In the genomic region with DNA sequence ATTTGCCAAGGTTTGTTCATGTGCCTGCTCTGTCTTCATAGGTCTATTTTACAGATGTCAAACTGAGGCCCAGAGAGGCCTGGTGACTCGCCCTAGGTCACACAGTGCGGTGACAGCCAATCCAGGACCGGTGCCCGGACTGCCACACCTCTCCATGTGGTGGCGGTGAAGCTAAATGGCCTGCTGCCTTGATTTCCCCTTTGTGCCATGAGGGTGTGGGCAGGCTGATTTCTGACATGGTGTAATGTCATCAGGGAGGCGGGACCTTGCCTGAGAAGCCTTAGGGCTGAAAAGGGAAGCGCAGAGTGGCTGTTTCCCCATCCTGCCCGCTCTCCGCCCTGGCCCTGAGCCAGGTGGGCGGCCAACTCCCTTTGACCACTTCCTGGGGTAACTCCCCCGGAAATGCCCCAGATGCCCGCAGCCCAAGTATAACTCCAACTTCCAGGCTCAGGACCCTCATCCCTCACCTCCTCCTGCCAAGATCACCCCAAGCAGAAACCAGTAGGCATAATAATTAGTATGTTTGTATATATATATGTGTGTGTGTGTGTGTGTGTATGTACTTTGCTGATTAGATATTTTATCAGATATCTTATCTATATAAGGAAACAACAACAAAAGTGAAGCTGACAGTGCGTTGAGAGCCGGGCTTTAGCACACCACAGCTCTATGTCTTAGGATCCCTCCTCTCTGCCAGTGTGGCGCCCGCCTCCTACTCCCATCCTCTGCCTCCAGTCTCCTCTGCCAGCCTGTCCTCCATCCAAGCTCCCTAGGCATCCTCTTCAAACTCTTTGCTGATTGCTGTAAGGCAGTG, we compare ENCODE assay signal across 9 cellular contexts.
DNase-seq lines count a peak whose midpoint lies in the region; ATAC-seq and TF ChIP-seq lines count a peak whose summit lies in the region.
"Had no signal": no experiment of that assay in that cellular context is flagged by ENCODE, and none has a peak within 500 bp of the region (broad histone marks: within the 10 kb centered on the region; RNA-seq: fewer than 3 reads in every experiment).

No MANE protein-coding gene starts in this region.

- peak overlapping the region; percentile 60 for H3K4me3 ChIP-seq in CD4-positive, CD25-positive, alpha-beta regulatory T cell (ENCODE audit: low read depth, low read length)
- no peak overlapping the region for H3K4me3 ChIP-seq in HEK293 (ENCODE audit: low read depth, low read length)

- CTCF ChIA-PET in HEK293 (lab: Yijun Ruan, JAX) (interaction anchor here (0.6 to 1.1 kb wide), 3 partner anchors 14 to 205 kb away, joined by 3 to 4 read pairs (median 3); no protein-coding TSS in a partner anchor), HEK293T (lab: Yijun Ruan, JAX) (no interaction called here)

- H3K27me3 ChIP-seq in CD4-positive, CD25-positive, alpha-beta regulatory T cell (ENCODE audit: control insufficient read depth, insufficient read depth, low read length): no peaks in the 10 kb centered on the region

- H3K27ac ChIP-seq in CD4-positive, CD25-positive, alpha-beta regulatory T cell (ENCODE audit: insufficient read depth, low read length, poor library complexity, severe bottlenecking): peak overlapping the region; percentile 96
- H3K27ac ChIP-seq in HEK293 (ENCODE audit: extremely low read depth, low read depth, low read length): no peak overlapping the region
- H3K27ac ChIP-seq: VCaP had no signal

- H3K9me3 Mint-ChIP-seq in CD4-positive, CD25-positive, alpha-beta regulatory T cell: peaks cover 0 to 2% (median 0%) of the 10 kb centered on the region in 7 donors
- H3K9me3 Mint-ChIP-seq in T-helper 2 cell treated with Interferon-gamma antibody and Interleukin-4, amounts not matched to agents 5 μg/mL and 100 μg/mL, for 36 hours: no peaks in the 10 kb centered on the region

- H3K4me1 Mint-ChIP-seq in CD4-positive, CD25-positive, alpha-beta regulatory T cell: peaks cover 19 to 98% (median 64%) of the 10 kb centered on the region in 4 donors
- H3K4me1 Mint-ChIP-seq in T-helper 2 cell treated with Interferon-gamma antibody and Interleukin-4, amounts not matched to agents 5 μg/mL and 100 μg/mL, for 36 hours (ENCODE audit: low read depth): peaks cover 61% of the 10 kb centered on the region

- DNase-seq in CD4-positive, CD25-positive, alpha-beta regulatory T cell: peak; percentile 39 to 78 (median 54)
- peak; percentile 49 for DNase-seq in T-helper 2 cell treated with Interferon-gamma antibody and Interleukin-4, amounts not matched to agents 5 μg/mL and 100 μg/mL, for 36 hours (ENCODE audit: low spot score)
- DNase-seq in erythroblast (lab: John Stamatoyannopoulos, UW) (peak; percentile 67 to 79), HEK293T (ENCODE audit: extremely low spot score) (no peak), epidermal melanocyte (ENCODE audit: insufficient read length, low spot score) (no peak), AG08395 (ENCODE audit: low spot score) (no peak)
- peak; percentile 57 for DNase-seq in stimulated activated CD8-positive, alpha-beta memory T cell treated with anti-CD3 and anti-CD28 coated beads, Interleukin-4, amount 100 ng/mL, for 24 hours (ENCODE audit: low read depth)

- peaks cover 18% of the 10 kb centered on the region for H3K36me3 Mint-ChIP-seq in CD4-positive, CD25-positive, alpha-beta regulatory T cell
- peaks cover 35% of the 10 kb centered on the region for H3K36me3 Mint-ChIP-seq in T-helper 2 cell treated with Interferon-gamma antibody and Interleukin-4, amounts not matched to agents 5 μg/mL and 100 μg/mL, for 36 hours (ENCODE audit: low read depth)

- H3K4me3 Mint-ChIP-seq in CD4-positive, CD25-positive, alpha-beta regulatory T cell: peak overlapping the region; percentile 73 to 96 (median 83)
- peak overlapping the region; percentile 75 for H3K4me3 Mint-ChIP-seq in T-helper 2 cell treated with Interferon-gamma antibody and Interleukin-4, amounts not matched to agents 5 μg/mL and 100 μg/mL, for 36 hours

- TF ChIP-seq CTCF in HEK293 (tag by site-specific recombination; IDR thresholded peaks at IDR 0.05): no peak

- TF ChIP-seq POLR2A in erythroblast (IDR thresholded peaks at IDR 0.05; ENCODE audit: low read length): peak; percentile 31

- no peaks in the 10 kb centered on the region for H3K27me3 Mint-ChIP-seq in CD4-positive, CD25-positive, alpha-beta regulatory T cell
- no peaks in the 10 kb centered on the region for H3K27me3 Mint-ChIP-seq in T-helper 2 cell treated with Interferon-gamma antibody and Interleukin-4, amounts not matched to agents 5 μg/mL and 100 μg/mL, for 36 hours (ENCODE audit: low read depth)

- H3K36me3 ChIP-seq in CD4-positive, CD25-positive, alpha-beta regulatory T cell (ENCODE audit: control insufficient read depth, insufficient read depth, low read length): peaks cover 19% of the 10 kb centered on the region
- no peaks in the 10 kb centered on the region for H3K36me3 ChIP-seq in HEK293 (ENCODE audit: control insufficient read depth in 2 of 2, insufficient read depth in 1 of 2, low read length in 2 of 2)

- peak overlapping the region; percentile 97 to 100 (median 97) for H3K27ac Mint-ChIP-seq in CD4-positive, CD25-positive, alpha-beta regulatory T cell
- peak overlapping the region; percentile 89 for H3K27ac Mint-ChIP-seq in T-helper 2 cell treated with Interferon-gamma antibody and Interleukin-4, amounts not matched to agents 5 μg/mL and 100 μg/mL, for 36 hours

- POLR2A ChIA-PET in HEK293 (lab: Yijun Ruan, JAX): no interaction called here
- POLR2A ChIA-PET in HEK293T (lab: Yijun Ruan, JAX): no interaction called here

- no peak for ATAC-seq in CD4-positive, CD25-positive, alpha-beta regulatory T cell (ENCODE audit: low read depth in 2 of 2)

- H3K4me1 ChIP-seq in CD4-positive, CD25-positive, alpha-beta regulatory T cell (ENCODE audit: control insufficient read depth, insufficient read depth, low read length, poor library complexity, severe bottlenecking): peaks cover 100% of the 10 kb centered on the region
- peaks cover 4% of the 10 kb centered on the region; the same call in 1 of the 2 replicates for H3K4me1 ChIP-seq in HEK293 (ENCODE audit: control insufficient read depth, insufficient read depth, low read length)

- no peaks in the 10 kb centered on the region for H3K9me3 ChIP-seq in CD4-positive, CD25-positive, alpha-beta regulatory T cell (ENCODE audit: control insufficient read depth in 2 of 2, low read length in 2 of 2)
- no peaks in the 10 kb centered on the region for H3K9me3 ChIP-seq in HEK293 (ENCODE audit: control insufficient read depth, insufficient read depth, low read depth, low read length)

TF ChIP-seq in HEK293, 187 proteins besides CTCF, POLR2A, EP300 and RAD21:
- 0 out of 2 replicates have a peak, but pooled peaks have one; percentile 15 for TF ChIP-seq ZNF768 (tag by site-specific recombination; IDR thresholded peaks at IDR 0.05)
- TF ChIP-seq EGR2 (tag by site-specific recombination; IDR thresholded peaks at IDR 0.05; ENCODE audit: low read depth): peak; percentile 51; the same call in 1 of the 2 replicates
- TF ChIP-seq, protein P1, sequence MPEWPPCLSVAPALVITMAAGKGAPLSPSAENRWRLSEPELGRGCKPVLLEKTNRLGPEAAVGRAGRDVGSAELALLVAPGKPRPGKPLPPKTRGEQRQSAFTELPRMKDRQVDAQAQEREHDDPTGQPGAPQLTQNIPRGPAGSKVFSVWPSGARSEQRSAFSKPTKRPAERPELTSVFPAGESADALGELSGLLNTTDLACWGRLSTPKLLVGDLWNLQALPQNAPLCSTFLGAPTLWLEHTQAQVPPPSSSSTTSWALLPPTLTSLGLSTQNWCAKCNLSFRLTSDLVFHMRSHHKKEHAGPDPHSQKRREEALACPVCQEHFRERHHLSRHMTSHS (tag by site-specific recombination; IDR thresholded peaks at IDR 0.05): no peak
- TF ChIP-seq ZFHX2 (tag by site-specific recombination; conservative IDR thresholded peaks at IDR 0.05): 0 out of 2 replicates have a peak, but pooled peaks have one; percentile 29

TF ChIP-seq in HEK293T, 16 proteins besides CTCF, POLR2A, EP300 and RAD21:
- TF ChIP-seq SUZ12 (IDR thresholded peaks at IDR 0.05) (no peak), L3MBTL2 (conservative IDR thresholded peaks at IDR 0.05) (no peak), FOXA1 (IDR thresholded peaks at IDR 0.05) (no peak), ELF4 (IDR thresholded peaks at IDR 0.05) (no peak), TARDBP (IDR thresholded peaks at IDR 0.05) (no peak), HDGF (IDR thresholded peaks at IDR 0.05; ENCODE audit: borderline replicate concordance) (no peak), FOXM1 (IDR thresholded peaks at IDR 0.05; ENCODE audit: borderline replicate concordance) (no peak), LEF1 (IDR thresholded peaks at IDR 0.05; ENCODE audit: borderline replicate concordance) (no peak), ZNF384 (IDR thresholded peaks at IDR 0.05) (no peak)

Comparison
In these comparisons a context has a peak if more than half of its experiments do, and no peak if none do; other contexts are left out.
1. DNase-seq: peak in CD4-positive, CD25-positive, alpha-beta regulatory T cell (3 of 3), T-helper 2 cell treated with Interferon-gamma antibody and Interleukin-4, amounts not matched to agents 5 μg/mL and 100 μg/mL, for 36 hours (single experiment), erythroblast (2 of 2) and stimulated activated CD8-positive, alpha-beta memory T cell treated with anti-CD3 and anti-CD28 coated beads, Interleukin-4, amount 100 ng/mL, for 24 hours (single experiment); none in HEK293T (single experiment), epidermal melanocyte (single experiment) and AG08395 (single experiment).